ENCODE assay signal across 8 cellular contexts in genomic region chr13:100088648-100089601, GRCh38. TPM values are rescaled to one million over a fixed set of nuclear protein-coding genes. Genes with fewer than 3 reads are reported as not detected.
A peak's percentile ranks its signal among the peaks of the same experiment; 100 is the strongest.
DNase-seq lines count a peak whose midpoint lies in the region; ATAC-seq, FAIRE-seq and TF ChIP-seq lines count a peak whose summit lies in the region.

A gene with protein sequence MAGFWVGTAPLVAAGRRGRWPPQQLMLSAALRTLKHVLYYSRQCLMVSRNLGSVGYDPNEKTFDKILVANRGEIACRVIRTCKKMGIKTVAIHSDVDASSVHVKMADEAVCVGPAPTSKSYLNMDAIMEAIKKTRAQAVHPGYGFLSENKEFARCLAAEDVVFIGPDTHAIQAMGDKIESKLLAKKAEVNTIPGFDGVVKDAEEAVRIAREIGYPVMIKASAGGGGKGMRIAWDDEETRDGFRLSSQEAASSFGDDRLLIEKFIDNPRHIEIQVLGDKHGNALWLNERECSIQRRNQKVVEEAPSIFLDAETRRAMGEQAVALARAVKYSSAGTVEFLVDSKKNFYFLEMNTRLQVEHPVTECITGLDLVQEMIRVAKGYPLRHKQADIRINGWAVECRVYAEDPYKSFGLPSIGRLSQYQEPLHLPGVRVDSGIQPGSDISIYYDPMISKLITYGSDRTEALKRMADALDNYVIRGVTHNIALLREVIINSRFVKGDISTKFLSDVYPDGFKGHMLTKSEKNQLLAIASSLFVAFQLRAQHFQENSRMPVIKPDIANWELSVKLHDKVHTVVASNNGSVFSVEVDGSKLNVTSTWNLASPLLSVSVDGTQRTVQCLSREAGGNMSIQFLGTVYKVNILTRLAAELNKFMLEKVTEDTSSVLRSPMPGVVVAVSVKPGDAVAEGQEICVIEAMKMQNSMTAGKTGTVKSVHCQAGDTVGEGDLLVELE (plus strand): TSS chr13:100089093. CDS start chr13:100089121, 28 bp downstream.

- peak within 1 kb of the TSS; percentile 93 for H3K4me3 Mint-ChIP-seq in activated T-cell treated with anti-CD3 and anti-CD28 coated beads, Interleukin-2, amount 50 U/mL, for 4 hours

- H4K20me1 ChIP-seq in PC-9 (ENCODE audit: insufficient read depth), result no peaks in the 10 kb centered on the region

- no peaks in the 10 kb centered on the region for H3K9me2 ChIP-seq in PC-9 (ENCODE audit: insufficient read depth)

- H3K27ac ChIP-seq in HUES48 (ENCODE audit: low read depth, low read length) (peak within 1 kb of the TSS; percentile 68), PC-9 (no peak within 1 kb of the TSS; the same call in 1 of the 2 replicates), esophagus (ENCODE audit: low read depth in 2 of 2, low read length in 1 of 2) (peak within 1 kb of the TSS; percentile 66 to 81), mucosa of rectum (ENCODE audit: low read depth in 2 of 2, low read length in 2 of 2) (peak within 1 kb of the TSS; percentile 70 to 71)

- no peaks in the 10 kb centered on the region for H3K27me3 Mint-ChIP-seq in activated T-cell treated with anti-CD3 and anti-CD28 coated beads, Interleukin-2, amount 50 U/mL, for 4 hours (ENCODE audit: low read depth)

- H3K9me3 Mint-ChIP-seq in activated T-cell treated with anti-CD3 and anti-CD28 coated beads, Interleukin-2, amount 50 U/mL, for 4 hours, result no peaks in the 10 kb centered on the region

- H3K9ac ChIP-seq in HUES48 (ENCODE audit: low read depth, low read length), result peak within 1 kb of the TSS; percentile 71
- peak within 1 kb of the TSS; percentile 58 to 91 for H3K9ac ChIP-seq in mucosa of rectum (ENCODE audit: low read depth in 1 of 2, low read length in 2 of 2)

- H3K79me2 ChIP-seq in PC-9 (ENCODE audit: low read depth), result peaks cover 24% of the 10 kb centered on the region

- no peak for FAIRE-seq in D721Med (lab: Jason Lieb, UNC)

- H3K4me2 ChIP-seq in PC-9, result peak within 1 kb of the TSS; percentile 84

- BruUV-seq in PC-9 (replicated peaks; lab: Mats Ljungman, UMichigan), result no TSS peak

- H2AFZ ChIP-seq in PC-9, result peak within 1 kb of the TSS; percentile 97

- intact Hi-C loops in PC-9 (cut with micrococcal nuclease; ENCODE audit: unreplicated experiment), result loop anchor here (1.0 kb wide), 1 partner anchor 109 kb away; no protein-coding TSS in a partner anchor

- no peaks in the 10 kb centered on the region for H3K27me3 ChIP-seq in HUES48 (ENCODE audit: control insufficient read depth, insufficient read depth, low read length)
- no peaks in the 10 kb centered on the region for H3K27me3 ChIP-seq in PC-9 (ENCODE audit: insufficient read depth, low read depth)
- no peaks in the 10 kb centered on the region for H3K27me3 ChIP-seq in esophagus (ENCODE audit: control insufficient read depth in 1 of 2, insufficient read depth in 2 of 2, low read length in 2 of 2)
- no peaks in the 10 kb centered on the region for H3K27me3 ChIP-seq in mucosa of rectum (ENCODE audit: control insufficient read depth in 2 of 2, insufficient read depth in 2 of 2, low read length in 2 of 2)

- H3F3A ChIP-seq in PC-9 (ENCODE audit: insufficient read depth, low read depth), result peaks cover 9% of the 10 kb centered on the region; the same call in 1 of the 2 replicates

- 0 to 1% methylated on average over 84 of the region's 84 CpGs for WGBS in esophagus, 2 donors

- POLR2A ChIA-PET in PC-9 (lab: Charles Lee; ENCODE audit: unreplicated experiment), result interaction anchor here (0.7 kb wide), 1 partner anchor 71 kb away, joined by 6 read pairs; no protein-coding TSS in a partner anchor

- H3K4me3 ChIP-seq in HUES48 (ENCODE audit: low read depth, low read length) (peak within 1 kb of the TSS; percentile 96), PC-9 (peak within 1 kb of the TSS; percentile 77), esophagus (ENCODE audit: low read depth in 1 of 2, low read length in 2 of 2) (peak within 1 kb of the TSS; percentile 82 to 95), mucosa of rectum (ENCODE audit: low read length in 2 of 2) (peak within 1 kb of the TSS; percentile 88 to 95)

- H3K9me3 ChIP-seq in HUES48 (ENCODE audit: control insufficient read depth, insufficient read depth, low read length) (no peaks in the 10 kb centered on the region), PC-9 (ENCODE audit: insufficient read depth, low read depth) (no peaks in the 10 kb centered on the region), esophagus (ENCODE audit: control insufficient read depth in 2 of 2, insufficient read depth in 1 of 2, low read depth in 1 of 2, low read length in 1 of 2) (no peaks in the 10 kb centered on the region), mucosa of rectum (ENCODE audit: control insufficient read depth in 2 of 2, low read length in 2 of 2) (no peaks in the 10 kb centered on the region)

- CTCF ChIA-PET in PC-9 (lab: Charles Lee), result no interaction called here

- TF ChIP-seq CTCF in D721Med (IDR thresholded peaks at IDR 0.05; ENCODE audit: insufficient read depth, missing control alignments), result no peak
- TF ChIP-seq CTCF in PC-9 (conservative IDR thresholded peaks at IDR 0.05), result no peak

- peaks cover 14% of the 10 kb centered on the region for H3K4me1 ChIP-seq in HUES48 (ENCODE audit: control insufficient read depth, insufficient read depth, low read length)
- peaks cover 15% of the 10 kb centered on the region for H3K4me1 ChIP-seq in PC-9 (replicated peaks; ENCODE audit: insufficient read depth)
- H3K4me1 ChIP-seq in esophagus (ENCODE audit: control insufficient read depth in 2 of 2, insufficient read depth in 2 of 2, low read length in 1 of 2), result peaks cover 0 to 9% of the 10 kb centered on the region in 2 donors
- peaks cover 13 to 19% of the 10 kb centered on the region in 2 donors for H3K4me1 ChIP-seq in mucosa of rectum (ENCODE audit: control insufficient read depth in 2 of 2, insufficient read depth in 2 of 2, low read length in 2 of 2)

- peaks cover 19% of the 10 kb centered on the region for H3K4me1 Mint-ChIP-seq in activated T-cell treated with anti-CD3 and anti-CD28 coated beads, Interleukin-2, amount 50 U/mL, for 4 hours (ENCODE audit: low read depth)

- DNase-seq in D721Med (ENCODE audit: insufficient read length, low spot score) (peak; percentile 96), PC-9 (peak; percentile 90 to 94)
- DNase-seq in activated T-cell treated with anti-CD3 and anti-CD28 coated beads, Interleukin-2, amount 50 U/mL, for 4 hours, result peak; percentile 66
- peak; percentile 59 to 60 for DNase-seq in stimulated activated CD8-positive, alpha-beta memory T cell treated with anti-CD3 and anti-CD28 coated beads, Interleukin-4, amount 100 ng/mL, for 4 hours (ENCODE audit: low read depth in 2 of 2, low spot score in 1 of 2)

- H3K36me3 Mint-ChIP-seq in activated T-cell treated with anti-CD3 and anti-CD28 coated beads, Interleukin-2, amount 50 U/mL, for 4 hours (ENCODE audit: insufficient read depth), result no peaks in the 10 kb centered on the region

- ATAC-seq in GM21423 (IDR thresholded peaks at IDR 0.05; ENCODE audit: unreplicated experiment), result peak; percentile 96
- ATAC-seq in activated T-cell treated with anti-CD3 and anti-CD28 coated beads, Interleukin-2, amount 50 U/mL, for 4 hours, result peak; percentile 86 to 90

- H3K36me3 ChIP-seq in HUES48 (ENCODE audit: control insufficient read depth, insufficient read depth, low read length) (peaks cover 23% of the 10 kb centered on the region), PC-9 (ENCODE audit: low read depth) (no peaks in the 10 kb centered on the region), esophagus (ENCODE audit: control insufficient read depth in 2 of 2, insufficient read depth in 2 of 2, low read length in 1 of 2) (no peaks in the 10 kb centered on the region), mucosa of rectum (ENCODE audit: control insufficient read depth in 2 of 2, insufficient read depth in 2 of 2, low read length in 2 of 2) (no peaks in the 10 kb centered on the region)

RNA-seq across cellular contexts. Expression of the gene that starts here (rescaled TPM):
- total RNA-seq in PC-9 (2021), result 16.1 and 16.7 TPM in 2 replicates
- total RNA-seq in activated T-cell treated with anti-CD3 and anti-CD28 coated beads, Interleukin-2, amount 50 U/mL, for 4 hours, result 1 to 10 TPM; 2.7 to 4.8 (median 2.9) TPM
- polyA plus RNA-seq in esophagus, result 10 to 100 TPM; 11.1 to 15.2 TPM
